21 cellular contexts compared by ENCODE assay signal in genomic region chr4:3239998-3240920, GRCh38. TPM values are rescaled to one million over a fixed set of nuclear protein-coding genes. Genes with fewer than 3 reads are reported as not detected.
DNase-seq lines count a peak whose midpoint lies in the region; TF ChIP-seq lines count a peak whose summit lies in the region.
"Had no signal": no experiment of that assay in that cellular context is flagged by ENCODE, and none has a peak within 500 bp of the region (broad histone marks: within the 10 kb centered on the region; RNA-seq: fewer than 3 reads in every experiment).

No MANE protein-coding gene starts in this region.

- H3K4me3 Mint-ChIP-seq in activated naive CD4-positive, alpha-beta T cell treated with anti-CD3 and anti-CD28 coated beads, Interleukin-2, amount 10 ng/mL, durations not matched to agents 7 days and 5 days = no peak overlapping the region
- H3K4me3 Mint-ChIP-seq: activated naive CD8-positive, alpha-beta T cell treated with anti-CD3 and anti-CD28 coated beads, Interleukin-2, amount 50 U/mL, for 24 hours; CD14-positive monocyte; T-helper 2 cell treated with Interferon-gamma antibody and Interleukin-4, amounts not matched to agents 5 μg/mL and 100 μg/mL, for 36 hours; WTC11 had no signal

- H3K36me3 Mint-ChIP-seq in activated naive CD4-positive, alpha-beta T cell treated with anti-CD3 and anti-CD28 coated beads, Interleukin-2, amount 10 ng/mL, durations not matched to agents 7 days and 5 days = peaks cover 25% of the 10 kb centered on the region

- H3K27ac Mint-ChIP-seq in activated naive CD4-positive, alpha-beta T cell treated with anti-CD3 and anti-CD28 coated beads, Interleukin-2, amount 10 ng/mL, durations not matched to agents 7 days and 5 days = peak overlapping the region; percentile 45
- H3K27ac Mint-ChIP-seq: activated naive CD8-positive, alpha-beta T cell treated with anti-CD3 and anti-CD28 coated beads, Interleukin-2, amount 50 U/mL, for 24 hours; T-helper 2 cell treated with Interferon-gamma antibody and Interleukin-4, amounts not matched to agents 5 μg/mL and 100 μg/mL, for 36 hours had no signal

- H3K9me3 Mint-ChIP-seq in activated naive CD4-positive, alpha-beta T cell treated with anti-CD3 and anti-CD28 coated beads, Interleukin-2, amount 10 ng/mL, durations not matched to agents 7 days and 5 days = no peaks in the 10 kb centered on the region
- H3K9me3 Mint-ChIP-seq: activated naive CD8-positive, alpha-beta T cell treated with anti-CD3 and anti-CD28 coated beads, Interleukin-2, amount 50 U/mL, for 24 hours; T-helper 2 cell treated with Interferon-gamma antibody and Interleukin-4, amounts not matched to agents 5 μg/mL and 100 μg/mL, for 36 hours; WTC11 had no signal

- no peak for TF ChIP-seq POLR2A in erythroblast (IDR thresholded peaks at IDR 0.05; ENCODE audit: low read length)

- no peak for DNase-seq in activated naive CD4-positive, alpha-beta T cell treated with anti-CD3 and anti-CD28 coated beads, Interleukin-2, amount 10 ng/mL, durations not matched to agents 7 days and 5 days
- DNase-seq in activated naive CD4-positive, alpha-beta T cell (lab: John Stamatoyannopoulos, UW) = no peak
- DNase-seq in NCI-H2107 (lab: John Stamatoyannopoulos, UW) = peak; percentile 43
- DNase-seq in dorsolateral prefrontal cortex = no peak
- no peak for DNase-seq in NCI-H1105 treated with DMSO at 0.1 percent for 48 hours (lab: John Stamatoyannopoulos, UW)
- no peak for DNase-seq in erythroblast (lab: John Stamatoyannopoulos, UW)
- no peak for DNase-seq in NCI-H526 (lab: John Stamatoyannopoulos, UW)
- DNase-seq: activated CD8-positive, alpha-beta memory T cell treated with anti-CD3 and anti-CD28 coated beads for 24 hours; activated naive CD8-positive, alpha-beta T cell treated with anti-CD3 and anti-CD28 coated beads, Interleukin-2, amount 50 U/mL, for 24 hours; DMS79; NCI-H82; ovary; stimulated activated CD4-positive, alpha-beta T cell treated with anti-CD3 and anti-CD28 coated beads, Interleukin-2, amount 100 ng/mL, for 48 hours had no signal

- TF ChIP-seq CTCF in dorsolateral prefrontal cortex (IDR thresholded peaks at IDR 0.05 in 54 of 56, conservative IDR thresholded peaks at IDR 0.05 in 2 of 56; ENCODE audit: low read depth in 1 of 56, partially characterized antibody in 56 of 56) = no peak

- intact Hi-C loops in dorsolateral prefrontal cortex (cut with DNase I) = no loop called here

- H3K27ac ChIP-seq in dorsolateral prefrontal cortex (peak overlapping the region in 38 of 59 donors; percentile 2 to 76 (median 43)), temporal lobe (ENCODE audit: low read depth, low read length) (peak overlapping the region; percentile 36)
- H3K27ac ChIP-seq: A549, skin epidermis, suprapubic skin had no signal

- no peak overlapping the region for H3K4me3 ChIP-seq in dorsolateral prefrontal cortex
- H3K4me3 ChIP-seq: A549, esophagus muscularis mucosa, ovary, skin epidermis, suprapubic skin had no signal

- CTCF ChIA-PET in activated naive CD4-positive, alpha-beta T cell treated with anti-CD3 and anti-CD28 coated beads, Interleukin-2, amount 10 ng/mL, durations not matched to agents 7 days and 5 days (lab: Charles Lee) = no interaction called here

- H3K4me1 Mint-ChIP-seq in activated naive CD4-positive, alpha-beta T cell treated with anti-CD3 and anti-CD28 coated beads, Interleukin-2, amount 10 ng/mL, durations not matched to agents 7 days and 5 days = peaks cover 21% of the 10 kb centered on the region
- H3K4me1 Mint-ChIP-seq: activated naive CD8-positive, alpha-beta T cell treated with anti-CD3 and anti-CD28 coated beads, Interleukin-2, amount 50 U/mL, for 24 hours had no signal

- H3K27me3 ChIP-seq in dorsolateral prefrontal cortex = no peaks in the 10 kb centered on the region
- H3K27me3 ChIP-seq: esophagus muscularis mucosa, ovary, suprapubic skin had no signal

- no peaks in the 10 kb centered on the region for H3K27me3 Mint-ChIP-seq in activated naive CD4-positive, alpha-beta T cell treated with anti-CD3 and anti-CD28 coated beads, Interleukin-2, amount 10 ng/mL, durations not matched to agents 7 days and 5 days
- H3K27me3 Mint-ChIP-seq: activated naive CD8-positive, alpha-beta T cell treated with anti-CD3 and anti-CD28 coated beads, Interleukin-2, amount 50 U/mL, for 24 hours had no signal

RNA-seq across cellular contexts. Expression of gene MSANTD1, which starts 8.7 kb away (rescaled TPM):
- 10 to 100 TPM in 16 of 120 experiments, 1 to 10 TPM in 104; 3.0 to 16.7 (median 6.9) TPM for total RNA-seq in dorsolateral prefrontal cortex
- 3.4 TPM for total RNA-seq in temporal lobe

RNA-seq across cellular contexts. Expression of gene RGS12, which starts 52.6 kb away (rescaled TPM):
- total RNA-seq in dorsolateral prefrontal cortex (100 to 1,000 TPM in 5 of 120 experiments, 10 to 100 TPM in 115; 37.5 to 114 (median 72.2) TPM), temporal lobe (110 TPM)
